ENCODE assay signal across 30 cellular contexts in genomic region chr11:70124321-70125061, GRCh38. TPM values are rescaled to one million over a fixed set of nuclear protein-coding genes. Genes with fewer than 3 reads are reported as not detected.
DNase-seq lines count a peak whose midpoint lies in the region; ATAC-seq, FAIRE-seq and TF ChIP-seq lines count a peak whose summit lies in the region.
"Had no signal": no experiment of that assay in that cellular context is flagged by ENCODE, and none has a peak within 500 bp of the region (broad histone marks: within the 10 kb centered on the region; RNA-seq: fewer than 3 reads in every experiment).

No MANE protein-coding gene starts in this region.

- H2BK5ac ChIP-seq in H1 (ENCODE audit: low read depth, low read length) = 0 out of 2 replicates have a peak overlapping the region, but pooled peaks have one; percentile 13

- no peak overlapping the region for H3K9ac ChIP-seq in H1 (replicated peaks in 1 of 4; ENCODE audit: extremely low read depth in 1 of 4, low read depth in 3 of 4, low read length in 3 of 4)

- H2BK15ac ChIP-seq in H1 (ENCODE audit: low read length) = peak overlapping the region; percentile 88; the same call in 1 of the 2 replicates

- H3K14ac ChIP-seq in H1 (ENCODE audit: insufficient read length) = no peak overlapping the region

- H4K5ac ChIP-seq in H1 (ENCODE audit: insufficient read length, low read depth, low read length) = no peak overlapping the region

- no peaks in the 10 kb centered on the region for H4K20me1 ChIP-seq in H1 (replicated peaks in 1 of 2; ENCODE audit: control insufficient read depth in 1 of 2, insufficient read depth in 2 of 2, low read length in 2 of 2)

- H3K23ac ChIP-seq in H1 (ENCODE audit: insufficient read length) = no peak overlapping the region

- no peak for DNase-seq in right atrium auricular region (ENCODE audit: low spot score)
- DNase-seq in Right ventricle myocardium superior = no peak
- no peak for DNase-seq in H1 (ENCODE audit: low read depth in 1 of 2, low spot score in 2 of 2)
- peak; percentile 81 for DNase-seq in sigmoid colon
- no peak for DNase-seq in vagina (ENCODE audit: extremely low spot score in 2 of 2)
- DNase-seq in RPMI8226 = no peak
- DNase-seq in T-helper 17 cell = no peak
- no peak for DNase-seq in glomerular visceral epithelial cell (ENCODE audit: extremely low spot score)
- DNase-seq: activated CD4-positive, alpha-beta T cell treated with anti-CD3 and anti-CD28 coated beads, Interleukin-2, amount 10 ng/mL, durations not matched to agents 24 days and 14 days; AML-193; CD8-positive, alpha-beta T cell; cortex of kidney; effector memory CD4-positive, alpha-beta T cell; glutamatergic neuron; GOT3; Karpas-422; MV-4-11; naive thymus-derived CD4-positive, alpha-beta T cell; NCI-H146; NCI-H446 treated with DMSO at 0.1 percent for 48 hours; NCI-H82; stimulated activated naive B cell treated with anti-CD40 and anti-IgM and Interleukin-4, amounts not matched to agents 10 μg/mL and 1 μg/mL and 100 μg/mL, for 72 hours; WERI-Rb-1 had no signal

- H2BK12ac ChIP-seq in H1 (ENCODE audit: low read depth, low read length) = peak overlapping the region; percentile 50; the same call in 1 of the 2 replicates

- POLR2A ChIA-PET in H1 (lab: Charles Lee; ENCODE audit: partially characterized antibody) = interaction anchor here (1.0 kb wide), 1 partner anchor 18 kb away, joined by 3 read pairs; no protein-coding TSS in a partner anchor

- no peak overlapping the region for H4K8ac ChIP-seq in H1 (ENCODE audit: extremely low read depth, insufficient read depth, low read length)

- no peak overlapping the region for H4K91ac ChIP-seq in H1 (replicated peaks; ENCODE audit: insufficient read length, low read length)

- no peak overlapping the region; the same call in 1 of the 2 replicates for H2AK5ac ChIP-seq in H1 (ENCODE audit: low read depth, low read length)

- H3K4me2 ChIP-seq in H1 (ENCODE audit: insufficient read depth in 1 of 2, low read depth in 2 of 2, low read length in 2 of 2) = no peak overlapping the region

- peak overlapping the region; percentile 3 to 13 for H3K27ac ChIP-seq in right atrium auricular region
- no peak overlapping the region for H3K27ac ChIP-seq in H1 (ENCODE audit: low read depth, low read length)
- peak overlapping the region in 1 of 4 donors; percentile 5 for H3K27ac ChIP-seq in sigmoid colon
- H3K27ac ChIP-seq in vagina = peak overlapping the region; percentile 13
- H3K27ac ChIP-seq: SJSA1, WERI-Rb-1 had no signal

- no peak overlapping the region for H3K4me3 Mint-ChIP-seq in T-helper 17 cell
- H3K4me3 Mint-ChIP-seq: activated CD4-positive, alpha-beta T cell treated with anti-CD3 and anti-CD28 coated beads, Interleukin-2, amount 10 ng/mL, durations not matched to agents 24 days and 14 days; activated naive CD8-positive, alpha-beta T cell; CD8-positive, alpha-beta T cell; naive thymus-derived CD4-positive, alpha-beta T cell; stimulated activated naive B cell treated with anti-CD40 and anti-IgM and Interleukin-4, amounts not matched to agents 10 μg/mL and 1 μg/mL and 100 μg/mL, for 72 hours had no signal

- H3K23me2 ChIP-seq in H1 (ENCODE audit: low read depth, low read length) = peaks cover 3% of the 10 kb centered on the region; the same call in 1 of the 2 replicates

- H2BK20ac ChIP-seq in H1 (ENCODE audit: low read length) = no peak overlapping the region

- H3K4me1 ChIP-seq in right atrium auricular region (no peaks in the 10 kb centered on the region), H1 (replicated peaks in 1 of 4; ENCODE audit: control insufficient read depth in 3 of 4, insufficient read depth in 4 of 4, low read length in 3 of 4) (peaks cover 4 to 26% (median 19%) of the 10 kb centered on the region in 4 experiments), sigmoid colon (peaks cover 0 to 8% (median 7%) of the 10 kb centered on the region in 4 donors), vagina (no peaks in the 10 kb centered on the region)

- no peak overlapping the region for H3K18ac ChIP-seq in H1 (ENCODE audit: extremely low read depth, low read length)

- no peak for TF ChIP-seq POLR2A in H1 (IDR thresholded peaks at IDR 0.05; ENCODE audit: control extremely low read depth in 1 of 2, low read depth in 2 of 2, low read length in 2 of 2)
- TF ChIP-seq POLR2A in sigmoid colon (IDR thresholded peaks at IDR 0.05) = no peak
- no peak for TF ChIP-seq POLR2A in vagina (IDR thresholded peaks at IDR 0.05)

- H3K79me1 ChIP-seq in H1 (ENCODE audit: low read depth, low read length) = no peaks in the 10 kb centered on the region

- no peaks in the 10 kb centered on the region for H3K27me3 Mint-ChIP-seq in T-helper 17 cell
- H3K27me3 Mint-ChIP-seq: activated CD4-positive, alpha-beta T cell treated with anti-CD3 and anti-CD28 coated beads, Interleukin-2, amount 10 ng/mL, durations not matched to agents 24 days and 14 days had no signal

- intact Hi-C loops in Right ventricle myocardium superior (cut with DNase I) (no loop called here), sigmoid colon (cut with DNase I) (no loop called here), vagina (cut with DNase I) (no loop called here)

- H3K27ac Mint-ChIP-seq in T-helper 17 cell = no peak overlapping the region
- H3K27ac Mint-ChIP-seq: activated CD4-positive, alpha-beta T cell treated with anti-CD3 and anti-CD28 coated beads, Interleukin-2, amount 10 ng/mL, durations not matched to agents 24 days and 14 days; activated naive CD8-positive, alpha-beta T cell; CD8-positive, alpha-beta T cell; naive thymus-derived CD4-positive, alpha-beta T cell; stimulated activated naive B cell treated with anti-CD40 and anti-IgM and Interleukin-4, amounts not matched to agents 10 μg/mL and 1 μg/mL and 100 μg/mL, for 72 hours had no signal

- CTCF ChIA-PET in H1 (lab: Charles Lee; ENCODE audit: partially characterized antibody) = interaction anchor here (0.8 to 3.4 kb wide), 12 partner anchors 13 to 206 kb away, joined by 3 to 14 read pairs (median 4); no protein-coding TSS in a partner anchor

- no peak overlapping the region for H2BK120ac ChIP-seq in H1 (replicated peaks; ENCODE audit: low read depth, low read length)

- no peaks in the 10 kb centered on the region for H3K9me3 ChIP-seq in right atrium auricular region
- H3K9me3 ChIP-seq in H1 (ENCODE audit: insufficient read depth in 2 of 2, low read depth in 1 of 2, low read length in 1 of 2) = no peaks in the 10 kb centered on the region
- no peaks in the 10 kb centered on the region for H3K9me3 ChIP-seq in sigmoid colon
- H3K9me3 ChIP-seq in vagina = no peaks in the 10 kb centered on the region
- H3K9me3 ChIP-seq in T-helper 17 cell (ENCODE audit: control insufficient read depth, low read length, poor library complexity, severe bottlenecking) = no peaks in the 10 kb centered on the region
- H3K9me3 ChIP-seq: SJSA1 had no signal

- TF ChIP-seq RAD21 in H1 (IDR thresholded peaks at IDR 0.05 in 1 of 2, conservative IDR thresholded peaks at IDR 0.05 in 1 of 2; ENCODE audit: low read depth in 2 of 2, low read length in 2 of 2) = no peak

- H3K56ac ChIP-seq in H1 (replicated peaks; ENCODE audit: insufficient read length, low read depth, low read length) = no peak overlapping the region

- WGBS in H1 (ENCODE audit: extremely low coverage in 1 of 2, insufficient coverage in 1 of 2, insufficient read length in 1 of 2, insufficient replicate concordance in 2 of 2, low coverage in 1 of 2, low lambda C conversion rate in 2 of 2, missing lambda C conversion rate in 1 of 2), 2 experiments = 82% methylated on average over 24 of the region's 24 CpGs; no CpG with 5 or more reads in 1 of the 2 experiments
- WGBS in sigmoid colon, 2 donors = 81 to 82% methylated on average over 24 of the region's 24 CpGs

- no peak overlapping the region for H3K4ac ChIP-seq in H1 (replicated peaks; ENCODE audit: insufficient read length, low read depth, low read length)

- no peak overlapping the region for H2AFZ ChIP-seq in H1 (ENCODE audit: low read length)

- TF ChIP-seq CTCF in right atrium auricular region (IDR thresholded peaks at IDR 0.05) = no peak
- TF ChIP-seq CTCF in H1 (IDR thresholded peaks at IDR 0.05; ENCODE audit: control extremely low read depth in 1 of 3, insufficient read depth in 1 of 3, low read depth in 1 of 3, low read length in 3 of 3) = no peak
- TF ChIP-seq CTCF in sigmoid colon (IDR thresholded peaks at IDR 0.05) = no peak
- no peak for TF ChIP-seq CTCF in vagina (IDR thresholded peaks at IDR 0.05)

- no peaks in the 10 kb centered on the region for H3K27me3 ChIP-seq in right atrium auricular region
- no peaks in the 10 kb centered on the region; a peak in 1 of 7 replicates for H3K27me3 ChIP-seq in H1 (replicated peaks in 1 of 4; ENCODE audit: control insufficient read depth in 3 of 4, extremely low read depth in 1 of 4, insufficient read depth in 3 of 4, low read length in 3 of 4)
- H3K27me3 ChIP-seq in sigmoid colon = no peaks in the 10 kb centered on the region
- no peaks in the 10 kb centered on the region for H3K27me3 ChIP-seq in vagina

- H3K79me2 ChIP-seq in H1 (ENCODE audit: control insufficient read depth in 1 of 2, insufficient read depth in 2 of 2, low read length in 2 of 2) = no peaks in the 10 kb centered on the region

- H3K4me3 ChIP-seq in right atrium auricular region (no peak overlapping the region), H1 (ENCODE audit: extremely low read depth in 1 of 4, insufficient read depth in 2 of 4, low read depth in 3 of 4, low read length in 4 of 4) (no peak overlapping the region), sigmoid colon (no peak overlapping the region), vagina (no peak overlapping the region)
- H3K4me3 ChIP-seq: GM12878, SJSA1, skin epidermis had no signal

- no peak for FAIRE-seq in H1 (lab: Jason Lieb, UNC)
- FAIRE-seq: GM12878, HepG2 had no signal

- H3K36me3 Mint-ChIP-seq in T-helper 17 cell (ENCODE audit: low read depth) = peaks cover 5% of the 10 kb centered on the region
- H3K36me3 Mint-ChIP-seq: activated naive CD8-positive, alpha-beta T cell; CD8-positive, alpha-beta T cell; naive thymus-derived CD4-positive, alpha-beta T cell had no signal

- no peaks in the 10 kb centered on the region for H3K36me3 ChIP-seq in right atrium auricular region
- no peaks in the 10 kb centered on the region for H3K36me3 ChIP-seq in H1 (ENCODE audit: control insufficient read depth in 2 of 4, insufficient read depth in 4 of 4, low read length in 3 of 4)
- H3K36me3 ChIP-seq in sigmoid colon = no peaks in the 10 kb centered on the region
- H3K36me3 ChIP-seq in vagina = no peaks in the 10 kb centered on the region
- H3K36me3 ChIP-seq: SJSA1, WERI-Rb-1 had no signal

- no peak for TF ChIP-seq EP300 in H1 (IDR thresholded peaks at IDR 0.05; ENCODE audit: borderline replicate concordance in 1 of 2, low read depth in 2 of 2, low read length in 2 of 2)
- TF ChIP-seq EP300 in sigmoid colon (IDR thresholded peaks at IDR 0.05) = no peak

- H3K4me1 Mint-ChIP-seq in T-helper 17 cell = no peaks in the 10 kb centered on the region
- H3K4me1 Mint-ChIP-seq: activated CD4-positive, alpha-beta T cell treated with anti-CD3 and anti-CD28 coated beads, Interleukin-2, amount 10 ng/mL, durations not matched to agents 24 days and 14 days; stimulated activated naive B cell treated with anti-CD40 and anti-IgM and Interleukin-4, amounts not matched to agents 10 μg/mL and 1 μg/mL and 100 μg/mL, for 72 hours had no signal

- no peak for ATAC-seq in Right ventricle myocardium superior (ENCODE audit: poor library complexity)
- no peak for ATAC-seq in T-helper 17 cell
- ATAC-seq: CD8-positive, alpha-beta T cell; GM12878; HepG2; left lobe of liver; naive thymus-derived CD4-positive, alpha-beta T cell; stimulated activated naive B cell treated with anti-CD40 and anti-IgM and Interleukin-4, amounts not matched to agents 10 μg/mL and 1 μg/mL and 100 μg/mL, for 72 hours had no signal

RNA-seq across cellular contexts. Expression of gene ANO1, which starts 46.4 kb away (rescaled TPM):
- total RNA-seq in right atrium auricular region (10 to 100 TPM; 10.2 to 29.4 TPM), Right ventricle myocardium superior (6.2 TPM), sigmoid colon (10 to 100 TPM; 17.4 to 33.9 (median 20.2) TPM), vagina (40.8 TPM), T-helper 17 cell (under 1 TPM in 1 of 2 donors, not detected in 1; 0.34 TPM)
- 4.3 and 5.0 TPM in 2 replicates for total RNA-seq in H1 (2021; fragmentation: NEBNext Ultra II Directional; extraction: Animal tissue kit (Norgen Biotek cat#: 25700))
- polyA plus RNA-seq in H1 (2011; rRNA removed) (3.6 and 4.7 TPM in 2 replicates), sigmoid colon (1 to 10 TPM in 2 of 3 donors, under 1 TPM in 1; 0.60 to 5.7 (median 3.0) TPM)
- 2.7 TPM for polyA plus RNA-seq in H1 (2011; cell fraction: cytosol; rRNA removed)
- 8.2 TPM for polyA plus RNA-seq in H1 (2011; cell fraction: nucleus; rRNA removed)
- polyA plus RNA-seq in H1 (2012, experiment 1 of 2) = 3.5 to 8.6 TPM (median 6.9 TPM) in 4 replicates
- 1.3 TPM for polyA plus RNA-seq in H1 (2012, experiment 2 of 2)
- 4.9 TPM for polyA plus RNA-seq in H1 (2013, experiment 1 of 2)
- 4.3 TPM for polyA plus RNA-seq in H1 (2013, experiment 2 of 2)
- polyA minus RNA-seq in H1 (2011; rRNA and poly(A)+ RNA removed) = 3.2 and 6.5 TPM in 2 replicates
- 3.9 TPM for polyA minus RNA-seq in H1 (2011; cell fraction: cytosol; rRNA and poly(A)+ RNA removed)
- 6.7 TPM for polyA minus RNA-seq in H1 (2011; cell fraction: nucleus; rRNA and poly(A)+ RNA removed)
- total RNA-seq: activated CD4-positive, alpha-beta T cell treated with anti-CD3 and anti-CD28 coated beads, Interleukin-2, amount 10 ng/mL, durations not matched to agents 24 days and 14 days; activated CD8-positive, alpha-beta memory T cell treated with anti-CD3 and anti-CD28 coated beads for 36 hours; CD8-positive, alpha-beta T cell; HepG2; naive thymus-derived CD4-positive, alpha-beta T cell had no signal
- polyA plus RNA-seq: HepG2; naive thymus-derived CD4-positive, alpha-beta T cell had no signal
